ENCODE assay signal across 22 cellular contexts in genomic region chr17:35147313-35147982, GRCh38. TPM values are rescaled to one million over a fixed set of nuclear protein-coding genes. Genes with fewer than 3 reads are reported as not detected.
"Had no signal": no experiment of that assay in that cellular context is flagged by ENCODE, and none has a peak within 500 bp of the region (broad histone marks: within the 10 kb centered on the region; RNA-seq: fewer than 3 reads in every experiment).

TSS of gene UNC45B (plus strand) at chr17:35147817. CDS start at chr17:35148264, 447 bp downstream.

- H3K4me3 ChIP-seq: breast epithelium, hepatocyte, lower lobe of right lung, ovary, smooth muscle cell, testis had no signal

- H3K27me3 ChIP-seq: breast epithelium, hepatocyte, ovary, testis had no signal

- H3K4me3 Mint-ChIP-seq: activated CD8-positive, alpha-beta memory T cell treated with anti-CD3 and anti-CD28 coated beads, Interleukin-2, amount 10 ng/mL, durations not matched to agents 7 days and 5 days; activated naive CD8-positive, alpha-beta T cell; activated T-cell treated with anti-CD3 and anti-CD28 coated beads, Interleukin-2, amount 50 U/mL, for 4 hours; natural killer cell; T-helper 2 cell treated with Interferon-gamma antibody and Interleukin-4, amounts not matched to agents 5 μg/mL and 100 μg/mL, for 36 hours had no signal

- DNase-seq: activated CD4-positive, alpha-beta T cell treated with anti-CD3 and anti-CD28 coated beads, Interleukin-2, amount 50 U/mL, for 48 hours; activated CD8-positive, alpha-beta memory T cell treated with anti-CD3 and anti-CD28 coated beads, Interleukin-2, amount 10 ng/mL, durations not matched to agents 7 days and 5 days; activated effector memory CD4-positive, alpha-beta T cell treated with anti-CD3 and anti-CD28 coated beads, Interleukin-2, amount 50 U/mL, for 16 hours; activated T-cell treated with anti-CD3 and anti-CD28 coated beads, Interleukin-2, amount 50 U/mL, for 4 hours; aorta; foreskin melanocyte; lower lobe of right lung; natural killer cell; ovary; SHP77 treated with DMSO at 0.1 percent for 48 hours; stimulated activated naive CD4-positive, alpha-beta T cell; SW 1271; testis had no signal

- H3K27ac ChIP-seq: breast epithelium, hepatocyte, lower lobe of right lung, ovary, testis had no signal

- ATAC-seq: activated CD4-positive, CD25-positive, alpha-beta regulatory T cell treated with anti-CD3 and anti-CD28 coated beads, Interleukin-2, amount 50 U/mL, for 24 hours; activated CD8-positive, alpha-beta memory T cell treated with anti-CD3 and anti-CD28 coated beads, Interleukin-2, amount 10 ng/mL, durations not matched to agents 7 days and 5 days; activated T-cell treated with anti-CD3 and anti-CD28 coated beads, Interleukin-2, amount 50 U/mL, for 4 hours; natural killer cell had no signal

- H3K79me2 ChIP-seq: hepatocyte had no signal

- H3K36me3 Mint-ChIP-seq: activated CD8-positive, alpha-beta memory T cell treated with anti-CD3 and anti-CD28 coated beads, Interleukin-2, amount 10 ng/mL, durations not matched to agents 7 days and 5 days; activated naive CD8-positive, alpha-beta T cell; natural killer cell had no signal

- H3K9me3 ChIP-seq: breast epithelium, lower lobe of right lung, ovary, testis had no signal

- H3K27me3 Mint-ChIP-seq: activated CD8-positive, alpha-beta memory T cell treated with anti-CD3 and anti-CD28 coated beads, Interleukin-2, amount 10 ng/mL, durations not matched to agents 7 days and 5 days; activated naive CD8-positive, alpha-beta T cell had no signal

- H3K4me1 ChIP-seq: breast epithelium, testis had no signal

- H2AFZ ChIP-seq: hepatocyte had no signal

- H3K27ac Mint-ChIP-seq: activated CD8-positive, alpha-beta memory T cell treated with anti-CD3 and anti-CD28 coated beads, Interleukin-2, amount 10 ng/mL, durations not matched to agents 7 days and 5 days; activated naive CD8-positive, alpha-beta T cell; natural killer cell; T-helper 2 cell treated with Interferon-gamma antibody and Interleukin-4, amounts not matched to agents 5 μg/mL and 100 μg/mL, for 36 hours had no signal

- H3K9me3 Mint-ChIP-seq: activated T-cell treated with anti-CD3 and anti-CD28 coated beads, Interleukin-2, amount 50 U/mL, for 4 hours; natural killer cell; T-helper 2 cell treated with Interferon-gamma antibody and Interleukin-4, amounts not matched to agents 5 μg/mL and 100 μg/mL, for 36 hours had no signal

- H3K4me2 ChIP-seq: hepatocyte, smooth muscle cell had no signal

- H3K36me3 ChIP-seq: breast epithelium, lower lobe of right lung, ovary had no signal

RNA-seq across cellular contexts. Expression of gene UNC45B, which starts in this region (rescaled TPM):
- total RNA-seq: activated T-cell treated with anti-CD3 and anti-CD28 coated beads, Interleukin-2, amount 50 U/mL, for 4 hours; aorta; breast epithelium; endothelial cell of umbilical vein; hepatocyte; kidney epithelial cell; renal cortical epithelial cell; smooth muscle cell had no signal
